Comparison of ENCODE assay signal across 1 cellular context in genomic region chr2:184566716-184567115, GRCh38.
TF ChIP-seq lines count a peak whose summit lies in the region.

No MANE protein-coding gene starts in this region.

TF ChIP-seq in GM23338, 12 proteins besides CTCF, POLR2A, EP300 and RAD21 (continued from another document):
- TF ChIP-seq ZNF462 (CRISPR knock-in tag; IDR thresholded peaks at IDR 0.05): no peak
- TF ChIP-seq ZNF331 (CRISPR knock-in tag; IDR thresholded peaks at IDR 0.05; ENCODE audit: low read depth): no peak
- TF ChIP-seq EZH2phosphoT487 (IDR thresholded peaks at IDR 0.05; ENCODE audit: unreplicated experiment): no peak
- TF ChIP-seq ETS1 (IDR thresholded peaks at IDR 0.05): no peak
- no peak for TF ChIP-seq CREB1 (CRISPR knock-in tag; IDR thresholded peaks at IDR 0.05; ENCODE audit: low read depth)
